ENCODE assay signal across 16 cellular contexts in genomic region chr2:47073641-47074040, GRCh38.
DNase-seq lines count a peak whose midpoint lies in the region; ATAC-seq and TF ChIP-seq lines count a peak whose summit lies in the region.
"Had no signal": no experiment of that assay in that cellular context is flagged by ENCODE, and none has a peak within 500 bp of the region (broad histone marks: within the 10 kb centered on the region; RNA-seq: fewer than 3 reads in every experiment).

No MANE protein-coding gene starts in this region.

- H3K27ac ChIP-seq in GM23248 (peak overlapping the region; percentile 99; the same call in 1 of the 2 replicates), stomach smooth muscle (ENCODE audit: low read length) (peak overlapping the region; percentile 77)
- H3K27ac ChIP-seq: foreskin keratinocyte, SJSA1, VCaP had no signal

- no peaks in the 10 kb centered on the region for H3K9me3 Mint-ChIP-seq in central memory CD8-positive, alpha-beta T cell
- no peaks in the 10 kb centered on the region for H3K9me3 Mint-ChIP-seq in memory B cell
- H3K9me3 Mint-ChIP-seq: activated naive CD8-positive, alpha-beta T cell treated with anti-CD3 and anti-CD28 coated beads for 36 hours had no signal

- peak overlapping the region; percentile 49 for H3K27ac Mint-ChIP-seq in central memory CD8-positive, alpha-beta T cell (ENCODE audit: low read depth)
- peak overlapping the region; percentile 95 for H3K27ac Mint-ChIP-seq in memory B cell
- H3K27ac Mint-ChIP-seq in T-helper 17 cell = no peak overlapping the region

- no peaks in the 10 kb centered on the region for H3K27me3 Mint-ChIP-seq in central memory CD8-positive, alpha-beta T cell
- H3K27me3 Mint-ChIP-seq in memory B cell (no peaks in the 10 kb centered on the region), T-helper 17 cell (no peaks in the 10 kb centered on the region)
- H3K27me3 Mint-ChIP-seq: activated naive CD8-positive, alpha-beta T cell treated with anti-CD3 and anti-CD28 coated beads for 36 hours had no signal

- H3K36me3 ChIP-seq in GM23248 (ENCODE audit: low read depth) (no peaks in the 10 kb centered on the region), stomach smooth muscle (ENCODE audit: control insufficient read depth in 2 of 2, insufficient read depth in 2 of 2, low read length in 2 of 2) (peaks cover 0 to 3% of the 10 kb centered on the region in 2 donors)

- TF ChIP-seq CTCF in GM10266 (IDR thresholded peaks at IDR 0.05; ENCODE audit: control insufficient read depth, insufficient read depth, low read depth, missing control alignments) = no peak

- no peak overlapping the region for H3K4me2 ChIP-seq in GM23248 (ENCODE audit: unreplicated experiment)

- H3K4me1 Mint-ChIP-seq in central memory CD8-positive, alpha-beta T cell = peaks cover 37% of the 10 kb centered on the region
- H3K4me1 Mint-ChIP-seq in memory B cell (peaks cover 38% of the 10 kb centered on the region), T-helper 17 cell (peaks cover 26% of the 10 kb centered on the region)

- no peak overlapping the region for H3K4me3 ChIP-seq in GM23248
- H3K4me3 ChIP-seq in stomach smooth muscle (ENCODE audit: low read length in 2 of 2) = no peak overlapping the region
- H3K4me3 ChIP-seq: SJSA1 had no signal

- peaks cover 20% of the 10 kb centered on the region for H3K36me3 Mint-ChIP-seq in central memory CD8-positive, alpha-beta T cell (ENCODE audit: insufficient read depth)
- peaks cover 5% of the 10 kb centered on the region for H3K36me3 Mint-ChIP-seq in memory B cell
- H3K36me3 Mint-ChIP-seq in T-helper 17 cell (ENCODE audit: low read depth) = peaks cover 2% of the 10 kb centered on the region

- ATAC-seq in central memory CD8-positive, alpha-beta T cell (replicated peaks; ENCODE audit: extremely low read depth, poor library complexity, severe bottlenecking) = no peak
- ATAC-seq in memory B cell (ENCODE audit: low read depth) = no peak
- no peak for ATAC-seq in T-helper 17 cell
- no peak for ATAC-seq in GM21717 (IDR thresholded peaks at IDR 0.05; ENCODE audit: unreplicated experiment)
- ATAC-seq in HG03378 (IDR thresholded peaks at IDR 0.05; ENCODE audit: unreplicated experiment) = no peak
- ATAC-seq: foreskin keratinocyte had no signal

- peaks cover 68% of the 10 kb centered on the region for H3K4me1 ChIP-seq in GM23248 (ENCODE audit: insufficient read depth)
- peaks cover 69% of the 10 kb centered on the region for H3K4me1 ChIP-seq in stomach smooth muscle (ENCODE audit: control insufficient read depth, insufficient read depth, low read length)

- H3K27me3 ChIP-seq in GM23248 (replicated peaks; ENCODE audit: insufficient read depth) = no peaks in the 10 kb centered on the region
- H3K27me3 ChIP-seq in stomach smooth muscle (ENCODE audit: control insufficient read depth in 1 of 2, insufficient read depth in 2 of 2, low read length in 2 of 2) = no peaks in the 10 kb centered on the region
- H3K27me3 ChIP-seq: foreskin keratinocyte, SJSA1 had no signal

- no peaks in the 10 kb centered on the region for H3K79me2 ChIP-seq in GM23248 (ENCODE audit: insufficient read depth)

- H4K20me1 ChIP-seq in GM23248 (ENCODE audit: insufficient read depth) = no peaks in the 10 kb centered on the region

- DNase-seq in GM23248 (no peak), memory B cell (ENCODE audit: low spot score in 2 of 2) (no peak), T-helper 17 cell (no peak), GM10266 (ENCODE audit: extremely low spot score) (no peak)
- DNase-seq in central memory CD8-positive, alpha-beta T cell (ENCODE audit: low spot score in 2 of 2) = no peak
- DNase-seq: activated CD8-positive, alpha-beta memory T cell treated with anti-CD3 and anti-CD28 coated beads, Interleukin-2, amount 50 U/mL, for 48 hours; activated naive CD8-positive, alpha-beta T cell treated with anti-CD3 and anti-CD28 coated beads for 36 hours; dermis blood vessel endothelial cell; NCI-H2081 treated with DMSO at 0.1 percent for 48 hours; stimulated activated CD4-positive, alpha-beta T cell treated with anti-CD3 and anti-CD28 coated beads, Interleukin-15, amount 100 ng/mL, for 24 hours had no signal

- no peak overlapping the region for H3K9ac ChIP-seq in GM23248
- no peak overlapping the region for H3K9ac ChIP-seq in stomach smooth muscle (ENCODE audit: low read length in 2 of 2)

- peaks cover 65% of the 10 kb centered on the region for H3F3A ChIP-seq in GM23248 (ENCODE audit: insufficient read depth)

- no peak overlapping the region for H3K4me3 Mint-ChIP-seq in central memory CD8-positive, alpha-beta T cell
- H3K4me3 Mint-ChIP-seq in memory B cell (no peak overlapping the region), T-helper 17 cell (no peak overlapping the region)
- H3K4me3 Mint-ChIP-seq: activated naive CD8-positive, alpha-beta T cell treated with anti-CD3 and anti-CD28 coated beads for 36 hours had no signal

- in situ Hi-C loops in GM23248 (cut with MboI) = no loop called here

- H3K9me3 ChIP-seq in GM23248 (ENCODE audit: low read depth) (no peaks in the 10 kb centered on the region), stomach smooth muscle (ENCODE audit: control insufficient read depth in 2 of 2, low read length in 2 of 2) (no peaks in the 10 kb centered on the region), T-helper 17 cell (ENCODE audit: control insufficient read depth, low read length, poor library complexity, severe bottlenecking) (no peaks in the 10 kb centered on the region)
- H3K9me3 ChIP-seq: SJSA1 had no signal

- no peaks in the 10 kb centered on the region for H3K9me2 ChIP-seq in GM23248 (ENCODE audit: insufficient read depth)

- WGBS in GM23248 (ENCODE audit: low coverage in 1 of 2, low lambda C conversion rate in 2 of 2, missing lambda C conversion rate in 2 of 2), 2 experiments = 79 to 83% methylated on average over 15 to 16 of the region's 16 CpGs

- no peak overlapping the region for H2AFZ ChIP-seq in GM23248
